ENCODE assay signal across 1 cellular context in the genomic region with DNA sequence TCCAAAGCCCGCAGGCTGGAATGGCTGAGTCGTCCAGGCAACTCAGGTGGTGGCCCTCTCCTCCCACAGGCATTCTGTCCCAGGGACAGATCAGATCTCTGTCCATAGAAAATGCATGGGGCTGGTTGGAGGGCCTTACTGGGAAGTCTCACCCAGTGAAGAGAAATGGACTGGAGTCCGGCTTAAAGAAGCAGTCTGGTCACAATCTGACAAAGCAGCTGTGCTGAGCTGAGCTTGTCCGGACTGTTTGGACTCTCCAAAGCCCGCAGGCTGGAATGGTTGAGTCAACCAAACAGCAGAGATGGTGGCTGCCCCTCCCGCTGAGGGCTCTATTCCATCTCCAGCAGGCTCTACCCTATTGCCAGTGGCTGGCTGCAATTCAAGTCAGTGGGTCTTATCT.
TF ChIP-seq lines count a peak whose summit lies in the region.

No MANE protein-coding gene starts in this region.

TF ChIP-seq in IMR-90, 13 proteins besides CTCF, POLR2A, EP300 and RAD21 (continued from another document):
- TF ChIP-seq FOS (IDR thresholded peaks at IDR 0.05; ENCODE audit: low read depth, low read length) (no peak), RFX5 (IDR thresholded peaks at IDR 0.05; ENCODE audit: low read depth, low read length) (no peak)
